Comparison of ENCODE assay signal across 8 cellular contexts in genomic region chr11:132202621-132203020, GRCh38.
"Had no signal": no experiment of that assay in that cellular context is flagged by ENCODE, and none has a peak within 500 bp of the region (broad histone marks: within the 10 kb centered on the region; RNA-seq: fewer than 3 reads in every experiment).

No MANE protein-coding gene starts in this region.

- H3K27ac ChIP-seq: esophagus squamous epithelium, pancreas, tibial nerve had no signal

- H3K27me3 ChIP-seq: esophagus squamous epithelium, pancreas, tibial nerve had no signal

- ATAC-seq: pancreas had no signal

- H3K4me1 ChIP-seq: esophagus squamous epithelium, pancreas, tibial nerve had no signal

- DNase-seq: activated CD4-positive, alpha-beta T cell treated with anti-CD3 and anti-CD28 coated beads, Interleukin-2, amount 50 U/mL, for 1 hour; activated CD4-positive, CD25-positive, alpha-beta regulatory T cell; activated naive CD4-positive, alpha-beta T cell treated with anti-CD3 and anti-CD28 coated beads, Interleukin-2, amount 50 U/mL, for 16 hours; esophagus squamous epithelium; pancreas; retina had no signal

- H3K36me3 ChIP-seq: esophagus squamous epithelium, pancreas, tibial nerve had no signal

- H3K9me3 ChIP-seq: esophagus squamous epithelium, pancreas, tibial nerve had no signal

- H3K4me3 ChIP-seq: esophagus squamous epithelium, pancreas, smooth muscle cell, tibial nerve had no signal
